Comparison of ENCODE assay signal across 8 cellular contexts in genomic region chr6:149235130-149235561, GRCh38.
DNase-seq lines count a peak whose midpoint lies in the region; ATAC-seq and TF ChIP-seq lines count a peak whose summit lies in the region.

No MANE protein-coding gene starts in this region.

- peak; percentile 61 for DNase-seq in GM10248 (ENCODE audit: extremely low spot score)
- peak; percentile 64 for DNase-seq in SHP77 treated with DMSO at 0.1 percent for 48 hours (lab: John Stamatoyannopoulos, UW)
- DNase-seq in foreskin fibroblast, result peak; percentile 79 to 85
- DNase-seq in H7, result no peak
- DNase-seq in head of caudate nucleus, result no peak
- DNase-seq in RKO (ENCODE audit: low spot score), result no peak

- H3K4me3 ChIP-seq in foreskin fibroblast (ENCODE audit: low read depth in 1 of 2, low read length in 2 of 2), result no peak overlapping the region
- H3K4me3 ChIP-seq in H7 (ENCODE audit: insufficient read depth, low read depth, low read length), result no peak overlapping the region

- ATAC-seq in GM19467 (IDR thresholded peaks at IDR 0.05; ENCODE audit: unreplicated experiment) (peak; percentile 72), HG03469 (IDR thresholded peaks at IDR 0.05; ENCODE audit: unreplicated experiment) (peak; percentile 78)

- H3K36me3 ChIP-seq in H7 (replicated peaks; ENCODE audit: control insufficient read depth, insufficient read depth, low read length), result no peaks in the 10 kb centered on the region

- POLR2A ChIA-PET in GM10248 (lab: Yijun Ruan, JAX), result no interaction called here

- intact Hi-C loops in head of caudate nucleus (cut with DNase I), result no loop called here

- CTCF ChIA-PET in GM10248 (lab: Yijun Ruan, JAX), result interaction anchor here (0.7 to 1.6 kb wide), 5 partner anchors 10 to 83 kb away, joined by 3 to 5 read pairs (median 4); no protein-coding TSS in a partner anchor

- H3K27me3 ChIP-seq in H7 (ENCODE audit: control insufficient read depth, insufficient read depth, low read length), result no peaks in the 10 kb centered on the region

- TF ChIP-seq CTCF in GM10248 (IDR thresholded peaks at IDR 0.05; ENCODE audit: control extremely low read depth, extremely low read depth, low read depth, missing control alignments) (no peak), foreskin fibroblast (IDR thresholded peaks at IDR 0.05; ENCODE audit: low read depth, low read length) (no peak)

Comparison
In these comparisons a context has a peak if more than half of its experiments do, and no peak if none do; other contexts are left out.
1. DNase-seq: peak in GM10248 (single experiment), SHP77 treated with DMSO at 0.1 percent for 48 hours (single experiment) and foreskin fibroblast (2 of 2); none in H7 (single experiment), head of caudate nucleus (0 of 42) and RKO (single experiment).